In the genomic region with DNA sequence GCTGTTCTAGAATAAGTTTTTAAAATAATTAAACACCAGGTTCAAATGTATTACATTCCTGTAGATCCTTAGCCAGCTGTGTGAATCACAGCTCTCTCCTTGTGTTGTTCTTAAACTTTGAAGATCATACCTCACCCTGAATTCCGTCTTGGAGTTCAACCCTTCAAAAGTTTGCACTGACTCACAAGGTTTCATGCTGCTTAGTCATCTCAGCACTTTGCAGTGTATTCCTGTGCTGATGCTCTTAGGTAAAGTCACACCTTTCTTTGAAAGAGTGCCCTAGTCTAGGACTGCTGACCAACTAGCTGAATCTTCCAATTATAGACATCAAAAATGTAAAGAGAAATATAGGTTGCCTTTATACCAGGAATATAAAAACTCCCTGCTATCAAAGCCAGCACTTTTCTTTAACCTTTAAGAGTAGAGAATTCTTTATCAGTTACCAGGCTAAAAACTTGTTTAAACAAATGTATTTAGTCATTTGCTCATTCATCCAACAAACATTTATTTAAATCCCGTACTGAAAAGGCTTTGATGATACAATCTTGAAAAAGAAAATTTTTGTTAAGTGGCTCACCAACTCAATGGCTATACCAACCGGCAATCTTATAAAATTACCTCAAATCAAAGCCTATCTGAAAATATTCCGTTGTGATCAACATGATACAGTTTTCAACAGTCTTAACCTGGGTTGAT, we compare ENCODE assay signal across 13 cellular contexts.
DNase-seq lines count a peak whose midpoint lies in the region; ATAC-seq and TF ChIP-seq lines count a peak whose summit lies in the region.
"Had no signal": no experiment of that assay in that cellular context is flagged by ENCODE, and none has a peak within 500 bp of the region (broad histone marks: within the 10 kb centered on the region; RNA-seq: fewer than 3 reads in every experiment).

No MANE protein-coding gene starts in this region.

- no peak overlapping the region for H2AFZ ChIP-seq in fibroblast of lung (ENCODE audit: low read length)

- peaks cover 0 to 5% (median 2%) of the 10 kb centered on the region in 5 donors for H3K9me3 Mint-ChIP-seq in CD8-positive, alpha-beta memory T cell

- H3K79me2 ChIP-seq in fibroblast of lung (ENCODE audit: control insufficient read depth, insufficient read depth, low read length), result no peaks in the 10 kb centered on the region

- CTCF ChIA-PET in Panc1 (lab: Charles Lee), result no interaction called here
- CTCF ChIA-PET in CD8-positive, alpha-beta memory T cell (lab: Charles Lee), result no interaction called here

- no peak overlapping the region for H3K27ac ChIP-seq in Panc1 (ENCODE audit: low read length)
- H3K27ac ChIP-seq in fibroblast of lung (ENCODE audit: insufficient read depth, low read length), result peak overlapping the region; percentile 69
- no peak overlapping the region for H3K27ac ChIP-seq in CD8-positive, alpha-beta memory T cell (ENCODE audit: low read depth, low read length)
- H3K27ac ChIP-seq: colonic mucosa, pancreas had no signal

- H4K20me1 ChIP-seq in fibroblast of lung (ENCODE audit: control insufficient read depth, extremely low read depth, insufficient read depth, low read length), result no peaks in the 10 kb centered on the region

- H3K36me3 ChIP-seq in Panc1 (ENCODE audit: control insufficient read depth, insufficient read depth, low read length), result no peaks in the 10 kb centered on the region
- H3K36me3 ChIP-seq in fibroblast of lung (ENCODE audit: control insufficient read depth, insufficient read depth, low read length), result no peaks in the 10 kb centered on the region
- peaks cover 15% of the 10 kb centered on the region for H3K36me3 ChIP-seq in skeletal muscle satellite cell (ENCODE audit: insufficient read depth, low read length)
- peaks cover 15% of the 10 kb centered on the region for H3K36me3 ChIP-seq in CD8-positive, alpha-beta memory T cell (ENCODE audit: insufficient read depth, low read length)
- H3K36me3 ChIP-seq: colonic mucosa had no signal

- H3K4me2 ChIP-seq in fibroblast of lung (ENCODE audit: extremely low read depth, insufficient read depth, low read length), result peak overlapping the region; percentile 30
- H3K4me2 ChIP-seq in skeletal muscle satellite cell (ENCODE audit: low read length), result peak overlapping the region; percentile 50

- no peak overlapping the region for H3K4me3 ChIP-seq in Panc1 (ENCODE audit: low read depth in 2 of 2, low read length in 2 of 2)
- no peak overlapping the region for H3K4me3 ChIP-seq in fibroblast of lung (replicated peaks in 1 of 4; ENCODE audit: control extremely low read depth in 1 of 4, insufficient read depth in 1 of 4, low read depth in 3 of 4, low read length in 4 of 4)
- no peak overlapping the region for H3K4me3 ChIP-seq in skeletal muscle satellite cell (ENCODE audit: low read length)
- H3K4me3 ChIP-seq in CD8-positive, alpha-beta memory T cell (ENCODE audit: low read length), result no peak overlapping the region
- H3K4me3 ChIP-seq: colonic mucosa, pancreas had no signal

- no peaks in the 10 kb centered on the region for H3K27me3 Mint-ChIP-seq in CD8-positive, alpha-beta memory T cell

- H3K9me3 ChIP-seq in Panc1 (ENCODE audit: control insufficient read depth, insufficient read depth, low read depth, low read length) (no peaks in the 10 kb centered on the region), fibroblast of lung (ENCODE audit: control insufficient read depth, insufficient read depth, low read depth, low read length) (no peaks in the 10 kb centered on the region), skeletal muscle satellite cell (replicated peaks; ENCODE audit: low read length) (no peaks in the 10 kb centered on the region)
- H3K9me3 ChIP-seq in CD8-positive, alpha-beta memory T cell (ENCODE audit: low read length), result no peaks in the 10 kb centered on the region
- H3K9me3 ChIP-seq: colonic mucosa, pancreas had no signal

- H3K4me1 ChIP-seq in Panc1 (ENCODE audit: control insufficient read depth, insufficient read depth, low read length) (no peaks in the 10 kb centered on the region; the same call in 1 of the 2 replicates), fibroblast of lung (ENCODE audit: control insufficient read depth, extremely low read depth, insufficient read depth, low read length) (peaks cover 8% of the 10 kb centered on the region), skeletal muscle satellite cell (ENCODE audit: control insufficient read depth, insufficient read depth, low read length) (peaks cover 31% of the 10 kb centered on the region)
- no peaks in the 10 kb centered on the region for H3K4me1 ChIP-seq in CD8-positive, alpha-beta memory T cell (ENCODE audit: insufficient read depth, low read length)
- H3K4me1 ChIP-seq: colonic mucosa, pancreas had no signal

- peaks cover 4 to 5% (median 5%) of the 10 kb centered on the region in 3 donors for H3K4me1 Mint-ChIP-seq in CD8-positive, alpha-beta memory T cell

- H3K9ac ChIP-seq in fibroblast of lung (ENCODE audit: insufficient read depth, low read length) (no peak overlapping the region), skeletal muscle satellite cell (ENCODE audit: low read depth, low read length) (no peak overlapping the region)

- peak; percentile 91 for ATAC-seq in Panc1

- H3K36me3 Mint-ChIP-seq in CD8-positive, alpha-beta memory T cell, result peaks cover 5 to 30% (median 17%) of the 10 kb centered on the region in 3 donors

- H3K27ac Mint-ChIP-seq in CD8-positive, alpha-beta memory T cell, result peak overlapping the region in 1 of 8 donors; percentile 46

- DNase-seq in GM04503 (ENCODE audit: low read depth), result peak; percentile 35
- peak; percentile 85 for DNase-seq in Panc1 (ENCODE audit: low read depth, low spot score)
- peak; percentile 65 to 98 for DNase-seq in fibroblast of lung (ENCODE audit: low read depth in 2 of 2)
- DNase-seq in CD8-positive, alpha-beta memory T cell, result no peak
- no peak for DNase-seq in germinal center (ENCODE audit: low spot score)
- no peak for DNase-seq in GM13976 (ENCODE audit: low spot score)
- DNase-seq in activated CD8-positive, alpha-beta memory T cell treated with anti-CD3 and anti-CD28 coated beads, Interleukin-2, amount 50 U/mL, for 48 hours, result no peak
- DNase-seq: activated T-cell treated with anti-CD3 and anti-CD28 coated beads for 4 hours, colonic mucosa, NCI-H82, pancreas, T1000 had no signal

- POLR2A ChIA-PET in Panc1 (lab: Charles Lee), result no interaction called here
- POLR2A ChIA-PET in CD8-positive, alpha-beta memory T cell (lab: Charles Lee), result no interaction called here

- no TSS peak for BruUV-seq in Panc1 (replicated peaks; lab: Mats Ljungman, UMichigan)

- H3K27me3 ChIP-seq in Panc1 (ENCODE audit: control insufficient read depth, insufficient read depth, low read length), result no peaks in the 10 kb centered on the region
- no peaks in the 10 kb centered on the region for H3K27me3 ChIP-seq in fibroblast of lung (ENCODE audit: control insufficient read depth, insufficient read depth, low read length)
- no peaks in the 10 kb centered on the region for H3K27me3 ChIP-seq in skeletal muscle satellite cell (ENCODE audit: control insufficient read depth, insufficient read depth, low read length)
- no peaks in the 10 kb centered on the region for H3K27me3 ChIP-seq in CD8-positive, alpha-beta memory T cell (ENCODE audit: insufficient read depth, low read length, poor library complexity, severe bottlenecking)
- H3K27me3 ChIP-seq: colonic mucosa, pancreas had no signal

- in situ Hi-C loops in Panc1 (cut with HindIII; ENCODE audit: low pct_unique_long_range_greater_than_20kb, low sequenced_read_pairs), result no loop called here
- in situ Hi-C loops in GM13976 (cut with MboI; ENCODE audit: low sequenced_read_pairs, unreplicated experiment), result no loop called here

- TF ChIP-seq CTCF in Panc1 (IDR thresholded peaks at IDR 0.05), result no peak
- no peak for TF ChIP-seq CTCF in fibroblast of lung (conservative IDR thresholded peaks at IDR 0.05 in 1 of 2, IDR thresholded peaks at IDR 0.05 in 1 of 2; ENCODE audit: low read depth in 1 of 2, low read length in 2 of 2)
- TF ChIP-seq CTCF in GM13976 (IDR thresholded peaks at IDR 0.05; ENCODE audit: borderline replicate concordance, control extremely low read depth, extremely low read depth, insufficient read depth, missing control alignments), result no peak

- intact Hi-C loops in Panc1 (cut with micrococcal nuclease; ENCODE audit: unreplicated experiment), result no loop called here

- no peak overlapping the region for H3K4me3 Mint-ChIP-seq in CD8-positive, alpha-beta memory T cell

Comparison
In these comparisons a context has a peak if more than half of its experiments do, and no peak if none do; other contexts are left out.
1. DNase-seq: peak in GM04503 (single experiment), Panc1 (single experiment) and fibroblast of lung (2 of 2); none in CD8-positive, alpha-beta memory T cell (0 of 5), germinal center (single experiment), GM13976 (single experiment) and activated CD8-positive, alpha-beta memory T cell treated with anti-CD3 and anti-CD28 coated beads, Interleukin-2, amount 50 U/mL, for 48 hours (single experiment).